11 cellular contexts compared by ENCODE assay signal in genomic region chr1:199067483-199067882, GRCh38.
DNase-seq lines count a peak whose midpoint lies in the region; ATAC-seq and FAIRE-seq lines count a peak whose summit lies in the region.
"Had no signal": no experiment of that assay in that cellular context is flagged by ENCODE, and none has a peak within 500 bp of the region (broad histone marks: within the 10 kb centered on the region; RNA-seq: fewer than 3 reads in every experiment).

No MANE protein-coding gene starts in this region.

- no peaks in the 10 kb centered on the region for H3K36me3 ChIP-seq in H7 (replicated peaks; ENCODE audit: control insufficient read depth, insufficient read depth, low read length)
- H3K36me3 ChIP-seq: left lung had no signal

- no peak overlapping the region for H3K4me3 ChIP-seq in H7 (ENCODE audit: insufficient read depth, low read depth, low read length)
- H3K4me3 ChIP-seq: K562, left lung had no signal

- H3K27ac ChIP-seq in caudate nucleus (ENCODE audit: low read depth, low read length), result no peak overlapping the region
- H3K27ac ChIP-seq: left lung had no signal

- no peaks in the 10 kb centered on the region for H3K27me3 ChIP-seq in H7 (ENCODE audit: control insufficient read depth, insufficient read depth, low read length)
- H3K27me3 ChIP-seq: left lung had no signal

- DNase-seq in NCI-H1092 treated with DMSO at 0.1 percent for 48 hours (lab: John Stamatoyannopoulos, UW) (no peak), caudate nucleus (lab: John Stamatoyannopoulos, UW) (no peak), H7 (no peak)
- DNase-seq: activated B cell treated with CpG ODN at 0.5 μM for 24 hours; activated naive CD4-positive, alpha-beta T cell treated with anti-CD3 and anti-CD28 coated beads, Interleukin-2, amount 10 ng/mL, durations not matched to agents 7 days and 5 days; left lung had no signal

- ATAC-seq in GM19025 (IDR thresholded peaks at IDR 0.05; ENCODE audit: low read depth, unreplicated experiment) (peak; percentile 81), GM21737 (IDR thresholded peaks at IDR 0.05; ENCODE audit: unreplicated experiment) (peak; percentile 83), HG03135 (IDR thresholded peaks at IDR 0.05; ENCODE audit: unreplicated experiment) (peak; percentile 74)
- ATAC-seq: K562, left lung had no signal

- peak; percentile 8 for FAIRE-seq in endometrium (lab: Jason Lieb, UNC)
